8 cellular contexts compared by ENCODE assay signal in the genomic region with DNA sequence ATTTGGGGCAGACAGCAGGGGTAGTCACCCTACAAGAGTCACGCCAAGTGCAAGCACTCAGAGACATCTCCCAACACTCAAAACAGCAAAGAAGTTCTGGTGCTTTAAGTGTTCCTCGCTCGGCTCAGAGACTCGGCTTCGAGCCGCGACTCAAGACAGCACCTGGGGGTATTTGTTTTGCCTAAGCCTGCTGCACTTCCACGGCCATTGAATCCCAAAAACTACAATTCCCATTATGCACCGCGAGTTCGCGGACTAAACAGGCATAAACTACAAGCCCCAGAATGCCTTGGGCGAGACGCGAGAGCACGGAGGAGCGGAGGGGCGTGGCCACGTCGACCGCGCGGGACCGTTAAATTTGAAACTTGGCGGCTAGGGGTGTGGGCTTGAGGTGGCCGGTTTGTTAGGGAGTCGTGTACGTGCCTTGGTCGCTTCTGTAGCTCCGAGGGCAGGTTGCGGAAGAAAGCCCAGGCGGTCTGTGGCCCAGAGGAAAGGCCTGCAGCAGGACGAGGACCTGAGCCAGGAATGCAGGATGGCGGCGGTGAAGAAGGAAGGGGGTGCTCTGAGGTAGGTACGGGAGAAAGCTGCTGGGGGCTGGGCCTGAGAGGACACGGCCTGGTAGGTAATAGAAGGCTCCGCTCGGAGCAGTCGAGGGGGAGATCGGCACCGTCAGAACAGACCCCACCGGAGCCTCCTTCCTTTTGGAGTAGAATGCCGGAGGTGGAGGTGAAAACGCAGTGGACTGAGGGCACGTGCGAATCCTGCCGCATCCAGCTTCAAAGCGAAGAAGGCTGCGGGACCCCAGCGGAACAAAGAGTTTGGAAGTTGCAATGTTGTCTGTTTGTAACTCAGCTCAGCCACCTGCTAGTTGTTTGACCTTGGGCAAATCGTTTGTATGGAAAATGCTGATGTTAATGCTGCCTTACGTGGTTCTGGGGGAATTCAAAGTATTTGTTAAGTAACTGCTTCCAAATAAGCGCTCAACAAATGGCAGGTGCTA. TPM values are rescaled to one million over a fixed set of nuclear protein-coding genes. Genes with fewer than 3 reads are reported as not detected.
A peak's percentile ranks its signal among the peaks of the same experiment; 100 is the strongest.
DNase-seq lines count a peak whose midpoint lies in the region; ATAC-seq and TF ChIP-seq lines count a peak whose summit lies in the region.

A gene with protein sequence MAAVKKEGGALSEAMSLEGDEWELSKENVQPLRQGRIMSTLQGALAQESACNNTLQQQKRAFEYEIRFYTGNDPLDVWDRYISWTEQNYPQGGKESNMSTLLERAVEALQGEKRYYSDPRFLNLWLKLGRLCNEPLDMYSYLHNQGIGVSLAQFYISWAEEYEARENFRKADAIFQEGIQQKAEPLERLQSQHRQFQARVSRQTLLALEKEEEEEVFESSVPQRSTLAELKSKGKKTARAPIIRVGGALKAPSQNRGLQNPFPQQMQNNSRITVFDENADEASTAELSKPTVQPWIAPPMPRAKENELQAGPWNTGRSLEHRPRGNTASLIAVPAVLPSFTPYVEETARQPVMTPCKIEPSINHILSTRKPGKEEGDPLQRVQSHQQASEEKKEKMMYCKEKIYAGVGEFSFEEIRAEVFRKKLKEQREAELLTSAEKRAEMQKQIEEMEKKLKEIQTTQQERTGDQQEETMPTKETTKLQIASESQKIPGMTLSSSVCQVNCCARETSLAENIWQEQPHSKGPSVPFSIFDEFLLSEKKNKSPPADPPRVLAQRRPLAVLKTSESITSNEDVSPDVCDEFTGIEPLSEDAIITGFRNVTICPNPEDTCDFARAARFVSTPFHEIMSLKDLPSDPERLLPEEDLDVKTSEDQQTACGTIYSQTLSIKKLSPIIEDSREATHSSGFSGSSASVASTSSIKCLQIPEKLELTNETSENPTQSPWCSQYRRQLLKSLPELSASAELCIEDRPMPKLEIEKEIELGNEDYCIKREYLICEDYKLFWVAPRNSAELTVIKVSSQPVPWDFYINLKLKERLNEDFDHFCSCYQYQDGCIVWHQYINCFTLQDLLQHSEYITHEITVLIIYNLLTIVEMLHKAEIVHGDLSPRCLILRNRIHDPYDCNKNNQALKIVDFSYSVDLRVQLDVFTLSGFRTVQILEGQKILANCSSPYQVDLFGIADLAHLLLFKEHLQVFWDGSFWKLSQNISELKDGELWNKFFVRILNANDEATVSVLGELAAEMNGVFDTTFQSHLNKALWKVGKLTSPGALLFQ (plus strand): TSS at position 381 of the 1,000 bp plus-strand sequence. CDS start 152 bp downstream, at position 533.

- peaks cover 52% of the 10 kb centered on the region for H3K79me2 ChIP-seq in PC-3 (ENCODE audit: low read length)

- peak within 1 kb of the TSS; percentile 94 for H2AFZ ChIP-seq in PC-3 (ENCODE audit: low read length)

- H3K36me3 ChIP-seq in PC-3 (ENCODE audit: low read depth, low read length) (peaks cover 25% of the 10 kb centered on the region), esophagus muscularis mucosa (no peaks in the 10 kb centered on the region), muscle layer of duodenum (ENCODE audit: control insufficient read depth in 1 of 2, insufficient read depth in 2 of 2, low read length in 2 of 2) (no peaks in the 10 kb centered on the region)

- H3K27me3 ChIP-seq in PC-3 (ENCODE audit: low read length): no peaks in the 10 kb centered on the region
- H3K27me3 ChIP-seq in esophagus muscularis mucosa: no peaks in the 10 kb centered on the region
- H3K27me3 ChIP-seq in muscle layer of duodenum (ENCODE audit: low read depth, low read length): no peaks in the 10 kb centered on the region

- H3K4me2 ChIP-seq in PC-3 (ENCODE audit: low read length): peak within 1 kb of the TSS; percentile 88

- H3K4me3 ChIP-seq in PC-3 (ENCODE audit: low read length) (peak within 1 kb of the TSS; percentile 83), esophagus muscularis mucosa (peak within 1 kb of the TSS; percentile 56 to 73 (median 58)), muscle layer of duodenum (ENCODE audit: low read depth in 1 of 2, low read length in 2 of 2) (peak within 1 kb of the TSS; percentile 83)

- TSS peak; percentile 72 for BruUV-seq in PC-3 (replicated peaks; lab: Mats Ljungman, UMichigan)

- H3K9me2 ChIP-seq in PC-3 (replicated peaks; ENCODE audit: low read length): no peaks in the 10 kb centered on the region

- ATAC-seq in GM21717 (IDR thresholded peaks at IDR 0.05; ENCODE audit: unreplicated experiment) (peak; percentile 80), PC-3 (peak; percentile 89)

- peak within 1 kb of the TSS; percentile 83 for H3K9ac ChIP-seq in PC-3 (ENCODE audit: low read length)

- no peaks in the 10 kb centered on the region for H3K9me3 ChIP-seq in PC-3 (ENCODE audit: low read length)
- H3K9me3 ChIP-seq in esophagus muscularis mucosa: no peaks in the 10 kb centered on the region
- H3K9me3 ChIP-seq in muscle layer of duodenum (ENCODE audit: control insufficient read depth in 1 of 2, low read length in 2 of 2): no peaks in the 10 kb centered on the region

- H3K27ac ChIP-seq in PC-3 (ENCODE audit: low read length) (peak within 1 kb of the TSS; percentile 42), esophagus muscularis mucosa (replicated peaks in 1 of 4) (no peak within 1 kb of the TSS), muscle layer of duodenum (ENCODE audit: low read length) (peak within 1 kb of the TSS; percentile 1)

- no peaks in the 10 kb centered on the region for H3F3A ChIP-seq in PC-3 (ENCODE audit: low read length, unreplicated experiment)

- WGBS in esophagus muscularis mucosa: 4% methylated on average over 28 of the region's 54 CpGs

- POLR2A ChIA-PET in PC-3 (lab: Charles Lee; ENCODE audit: unreplicated experiment): interaction anchor here (0.6 kb wide), 2 partner anchors 84 to 371 kb away, joined by 4 read pairs; no protein-coding TSS in a partner anchor

- CTCF ChIA-PET in PC-3 (lab: Charles Lee): interaction anchor here (0.6 kb wide), 1 partner anchor 62 kb away, joined by 6 read pairs; no protein-coding TSS in a partner anchor

- no peak for TF ChIP-seq POLR2A in esophagus muscularis mucosa (IDR thresholded peaks at IDR 0.05; ENCODE audit: low read depth)

- intact Hi-C loops in PC-3 (cut with micrococcal nuclease): loop anchor here (2.0 to 5.0 kb wide), 2 partner anchors 52 to 114 kb away; partner anchors contain the start of gene BMF
- intact Hi-C loops in esophagus muscularis mucosa (cut with DNase I): loop anchor here (5.0 kb wide), 1 partner anchor 54 kb away; the partner anchor contains the start of gene BMF

- TF ChIP-seq EP300 in esophagus muscularis mucosa (IDR thresholded peaks at IDR 0.05): no peak

- DNase-seq in DMS53 treated with DMSO at 0.1 percent for 48 hours (lab: John Stamatoyannopoulos, UW; ENCODE audit: unreplicated experiment) (peak; percentile 87), KBM-7 (peak; percentile 98), PC-3 (peak; percentile 98), activated T-cell treated with anti-CD3 and anti-CD28 coated beads for 4 hours (peak; percentile 91), esophagus muscularis mucosa (ENCODE audit: extremely low spot score) (peak; percentile 94)
- DNase-seq in stimulated activated CD8-positive, alpha-beta memory T cell treated with anti-CD3 and anti-CD28 coated beads, Interleukin-7, amount 100 ng/mL, for 1 hour (ENCODE audit: low read depth in 2 of 2): peak; percentile 73 to 84

- peaks cover 18% of the 10 kb centered on the region; the same call in 1 of the 2 replicates for H4K20me1 ChIP-seq in PC-3 (ENCODE audit: low read length)

- TF ChIP-seq CTCF in PC-3 (conservative IDR thresholded peaks at IDR 0.05; ENCODE audit: low read depth, low read length) (no peak), esophagus muscularis mucosa (IDR thresholded peaks at IDR 0.05) (peak in 1 of 3 experiments; percentile 24)

- in situ Hi-C loops in KBM-7 (cut with MboI; ENCODE audit: low pct_unique_long_range_greater_than_20kb, low sequenced_read_pairs): no loop called here

- peaks cover 27% of the 10 kb centered on the region for H3K4me1 ChIP-seq in PC-3 (ENCODE audit: insufficient read depth, low read length)
- H3K4me1 ChIP-seq in esophagus muscularis mucosa: peaks cover 10 to 13% (median 12%) of the 10 kb centered on the region in 4 donors
- peaks cover 4 to 14% of the 10 kb centered on the region in 2 donors for H3K4me1 ChIP-seq in muscle layer of duodenum (ENCODE audit: control insufficient read depth in 1 of 2, insufficient read depth in 2 of 2, low read length in 2 of 2)

RNA-seq across cellular contexts. Expression of the gene that starts here (rescaled TPM):
- total RNA-seq in PC-3 (2014; rRNA removed): 73.0 and 96.4 TPM in 2 replicates
- 1 to 10 TPM in 1 of 4 donors, under 1 TPM in 2, not detected in 1; 0.06 to 1.3 (median 0.17) TPM for total RNA-seq in esophagus muscularis mucosa

Comparison
In these comparisons a context has a peak if more than half of its experiments do, and no peak if none do; other contexts are left out.
1. RNA of the gene that starts here (total RNA-seq): 73.0 to 96.4 TPM in PC-3; 0.06 to 1.3 TPM in esophagus muscularis mucosa; every median in the first group is over 10 times any median in the second.
2. H3K27ac ChIP-seq: peak in PC-3 (single experiment) and muscle layer of duodenum (single experiment); none in esophagus muscularis mucosa (0 of 4).
3. Peak in every context shown above with its lines, with median percentiles within 50 percentile points of each other: DNase-seq and H3K4me3 ChIP-seq.